Comparison of ENCODE assay signal across 9 cellular contexts in the genomic region with DNA sequence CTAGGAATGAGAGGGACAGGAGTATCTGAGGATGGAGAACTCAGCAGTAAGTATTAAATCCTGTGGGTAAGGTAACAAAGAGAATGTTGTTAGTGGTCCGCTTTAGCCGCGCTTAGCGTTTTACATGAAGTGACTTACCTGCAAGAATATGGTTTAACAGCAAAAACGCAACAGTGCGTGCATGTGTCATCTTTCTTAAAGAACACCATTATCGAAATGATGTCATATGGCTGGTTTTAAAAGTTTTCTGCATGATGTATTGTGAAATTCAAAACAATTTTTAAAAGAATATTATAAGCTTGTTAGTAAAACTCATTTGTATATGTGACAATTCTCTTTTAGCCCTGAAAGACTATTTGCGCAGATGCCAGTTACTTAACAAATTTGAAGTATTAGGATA. TPM values are rescaled to one million over a fixed set of nuclear protein-coding genes. Genes with fewer than 3 reads are reported as not detected.
DNase-seq lines count a peak whose midpoint lies in the region; ATAC-seq and TF ChIP-seq lines count a peak whose summit lies in the region.
"Had no signal": no experiment of that assay in that cellular context is flagged by ENCODE, and none has a peak within 500 bp of the region (broad histone marks: within the 10 kb centered on the region; RNA-seq: fewer than 3 reads in every experiment).

No MANE protein-coding gene starts in this region.

- H3K36me3 Mint-ChIP-seq in activated CD4-positive, alpha-beta memory T cell treated with anti-CD3 and anti-CD28 coated beads for 36 hours = peaks cover 16% of the 10 kb centered on the region
- no peaks in the 10 kb centered on the region for H3K36me3 Mint-ChIP-seq in stimulated activated memory B cell treated with anti-CD40 and anti-IgM and Interleukin-4, amounts not matched to agents 10 μg/mL and 1 μg/mL and 100 μg/mL, for 72 hours

- H3K27ac Mint-ChIP-seq in activated CD4-positive, alpha-beta memory T cell treated with anti-CD3 and anti-CD28 coated beads for 36 hours = no peak overlapping the region
- H3K27ac Mint-ChIP-seq in stimulated activated memory B cell treated with anti-CD40 and anti-IgM and Interleukin-4, amounts not matched to agents 10 μg/mL and 1 μg/mL and 100 μg/mL, for 72 hours = peak overlapping the region; percentile 92

- no peaks in the 10 kb centered on the region for H3K27me3 Mint-ChIP-seq in activated CD4-positive, alpha-beta memory T cell treated with anti-CD3 and anti-CD28 coated beads for 36 hours
- H3K27me3 Mint-ChIP-seq in stimulated activated memory B cell treated with anti-CD40 and anti-IgM and Interleukin-4, amounts not matched to agents 10 μg/mL and 1 μg/mL and 100 μg/mL, for 72 hours = no peaks in the 10 kb centered on the region

- no peaks in the 10 kb centered on the region for H3K9me3 Mint-ChIP-seq in activated CD4-positive, alpha-beta memory T cell treated with anti-CD3 and anti-CD28 coated beads for 36 hours
- no peaks in the 10 kb centered on the region for H3K9me3 Mint-ChIP-seq in stimulated activated memory B cell treated with anti-CD40 and anti-IgM and Interleukin-4, amounts not matched to agents 10 μg/mL and 1 μg/mL and 100 μg/mL, for 72 hours

- in situ Hi-C loops in GM13976 (cut with MboI; ENCODE audit: low sequenced_read_pairs, unreplicated experiment) = no loop called here

- H3K4me1 Mint-ChIP-seq in activated CD4-positive, alpha-beta memory T cell treated with anti-CD3 and anti-CD28 coated beads for 36 hours (ENCODE audit: low read depth) = peaks cover 26% of the 10 kb centered on the region
- H3K4me1 Mint-ChIP-seq in stimulated activated memory B cell treated with anti-CD40 and anti-IgM and Interleukin-4, amounts not matched to agents 10 μg/mL and 1 μg/mL and 100 μg/mL, for 72 hours = peaks cover 21% of the 10 kb centered on the region

- DNase-seq in NCI-H510A treated with DMSO at 0.1 percent for 48 hours (lab: John Stamatoyannopoulos, UW) (peak; percentile 30), NCI-H510A (lab: John Stamatoyannopoulos, UW) (no peak), GM13976 (ENCODE audit: low spot score) (no peak), germinal center (ENCODE audit: low spot score) (no peak), ecto neural progenitor cell (ENCODE audit: low spot score) (no peak)
- no peak for DNase-seq in activated CD4-positive, alpha-beta memory T cell treated with anti-CD3 and anti-CD28 coated beads for 36 hours
- DNase-seq: NCI-H1694 treated with DMSO at 0.1 percent for 48 hours had no signal

- TF ChIP-seq CTCF in GM13976 (IDR thresholded peaks at IDR 0.05; ENCODE audit: borderline replicate concordance, control extremely low read depth, extremely low read depth, insufficient read depth, missing control alignments) = no peak

- CTCF ChIA-PET in activated CD4-positive, alpha-beta memory T cell treated with anti-CD3 and anti-CD28 coated beads for 36 hours (lab: Charles Lee) = interaction anchor here (1.0 kb wide), 1 partner anchor 61 kb away, joined by 3 read pairs; no protein-coding TSS in a partner anchor

- peak overlapping the region; percentile 91 for H3K4me3 ChIP-seq in iPS-11a (ENCODE audit: low read depth, low read length)

- peak overlapping the region; percentile 92 for H3K4me3 Mint-ChIP-seq in activated CD4-positive, alpha-beta memory T cell treated with anti-CD3 and anti-CD28 coated beads for 36 hours
- H3K4me3 Mint-ChIP-seq in stimulated activated memory B cell treated with anti-CD40 and anti-IgM and Interleukin-4, amounts not matched to agents 10 μg/mL and 1 μg/mL and 100 μg/mL, for 72 hours = peak overlapping the region; percentile 90

- intact Hi-C loops in activated CD4-positive, alpha-beta memory T cell treated with anti-CD3 and anti-CD28 coated beads for 36 hours (cut with micrococcal nuclease) = loop anchor here (2.0 kb wide), 2 partner anchors 78 to 412 kb away; partner anchors contain the start of gene GNS

- ATAC-seq in stimulated activated memory B cell treated with anti-CD40 and anti-IgM and Interleukin-4, amounts not matched to agents 10 μg/mL and 1 μg/mL and 100 μg/mL, for 72 hours = no peak

- POLR2A ChIA-PET in activated CD4-positive, alpha-beta memory T cell treated with anti-CD3 and anti-CD28 coated beads for 36 hours (lab: Charles Lee) = interaction anchor here (1.0 to 3.6 kb wide), 2 partner anchors 14 to 23 kb away, joined by 3 to 21 read pairs; no protein-coding TSS in a partner anchor

RNA-seq across cellular contexts. Expression of gene LEMD3, which starts 1.7 kb away (rescaled TPM):
- total RNA-seq in activated CD4-positive, alpha-beta memory T cell treated with anti-CD3 and anti-CD28 coated beads for 36 hours = 10 to 100 TPM; 16.5 to 19.5 TPM

RNA-seq across cellular contexts. Expression of gene WIF1, which starts 50.0 kb away (rescaled TPM):
- under 1 TPM in 1 of 2 experiments, not detected in 1; 0.12 TPM for total RNA-seq in activated CD4-positive, alpha-beta memory T cell treated with anti-CD3 and anti-CD28 coated beads for 36 hours
